13 cellular contexts compared by ENCODE assay signal in genomic region chr6:118525913-118526490, GRCh38. TPM values are rescaled to one million over a fixed set of nuclear protein-coding genes. Genes with fewer than 3 reads are reported as not detected.
"Had no signal": no experiment of that assay in that cellular context is flagged by ENCODE, and none has a peak within 500 bp of the region (broad histone marks: within the 10 kb centered on the region; RNA-seq: fewer than 3 reads in every experiment).

No MANE protein-coding gene starts in this region.

- H3K4me3 ChIP-seq: tibial nerve had no signal

- H3K27me3 Mint-ChIP-seq: dendritic cell treated with granulocyte-macrophage colony-stimulating factor and Interleukin-4, amounts not matched to agents 40 ng/mL and 50 ng/mL, for 4 days had no signal

- H3K9me3 Mint-ChIP-seq: dendritic cell treated with granulocyte-macrophage colony-stimulating factor and Interleukin-4, amounts not matched to agents 40 ng/mL and 50 ng/mL, for 4 days had no signal

- DNase-seq: activated CD4-positive, alpha-beta T cell treated with anti-CD3 and anti-CD28 coated beads for 1 hour; activated CD4-positive, alpha-beta T cell treated with anti-CD3 and anti-CD28 coated beads, Interleukin-2, amount 50 U/mL, for 48 hours; activated gamma-delta T cell treated with Interleukin-2 at 50 U/mL for 16 hours; activated T-cell treated with anti-CD3 and anti-CD28 coated beads, Interleukin-2, amount 50 U/mL, for 48 hours; cerebellar nuclear complex; retina; T-helper 9 cell had no signal

- H3K27ac Mint-ChIP-seq: dendritic cell treated with granulocyte-macrophage colony-stimulating factor and Interleukin-4, amounts not matched to agents 40 ng/mL and 50 ng/mL, for 4 days; nephron; stimulated activated effector memory CD8-positive, alpha-beta T cell treated with anti-CD3 and anti-CD28 coated beads, Interleukin-12 subunit alpha, Interleukin-12 subunit beta, amount 100 ng/mL, for 72 hours had no signal

- H3K27ac ChIP-seq: tibial nerve had no signal

- H3K4me3 Mint-ChIP-seq: dendritic cell treated with granulocyte-macrophage colony-stimulating factor and Interleukin-4, amounts not matched to agents 40 ng/mL and 50 ng/mL, for 4 days; nephron; stimulated activated effector memory CD8-positive, alpha-beta T cell treated with anti-CD3 and anti-CD28 coated beads, Interleukin-12 subunit alpha, Interleukin-12 subunit beta, amount 100 ng/mL, for 72 hours had no signal

- H3K27me3 ChIP-seq: tibial nerve had no signal

- ATAC-seq: stimulated activated effector memory CD8-positive, alpha-beta T cell treated with anti-CD3 and anti-CD28 coated beads, Interleukin-12 subunit alpha, Interleukin-12 subunit beta, amount 100 ng/mL, for 72 hours had no signal

RNA-seq across cellular contexts. Expression of gene PLN, which starts 22.1 kb away (rescaled TPM):
- total RNA-seq: epithelial cell of proximal tubule, lung microvascular endothelial cell had no signal
